ENCODE assay signal across 23 cellular contexts in the genomic region with DNA sequence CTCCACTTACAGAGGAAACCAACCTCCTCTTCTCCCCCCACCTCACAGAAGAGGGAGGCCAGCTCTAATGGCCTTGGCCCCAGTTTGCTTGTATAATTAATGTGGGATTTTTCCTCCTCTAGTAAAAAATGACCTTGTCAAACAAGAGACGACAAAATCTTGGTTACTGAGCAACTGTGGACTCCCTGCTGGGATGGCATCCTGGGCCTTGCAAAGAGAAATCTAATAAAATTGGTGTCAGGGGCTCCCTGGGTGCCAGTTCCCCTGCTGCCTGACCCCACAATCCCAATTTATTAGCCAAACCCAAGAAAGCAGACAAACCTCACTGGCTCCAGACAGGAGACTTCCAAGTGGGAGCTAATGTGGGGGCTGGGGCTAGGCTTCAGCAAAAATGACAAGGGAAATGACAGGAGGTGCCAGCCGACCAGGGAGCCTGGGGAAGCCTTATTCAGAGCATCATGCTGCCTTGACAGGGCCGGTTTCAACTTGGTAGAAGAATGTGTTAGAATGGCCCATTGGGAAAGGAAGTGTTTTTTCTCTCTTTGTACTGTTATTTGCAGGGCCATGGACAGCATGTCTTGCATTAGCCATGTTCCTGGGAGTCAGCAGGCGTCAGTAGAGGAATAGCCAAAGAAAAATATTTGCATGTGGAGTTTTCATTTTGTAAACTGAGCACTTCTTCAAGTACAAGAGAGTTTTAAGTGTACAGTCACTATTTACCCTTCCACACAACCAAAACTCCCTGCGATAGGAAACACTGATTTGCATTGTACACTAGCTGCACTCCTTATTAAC.
DNase-seq lines count a peak whose midpoint lies in the region; ATAC-seq, FAIRE-seq and TF ChIP-seq lines count a peak whose summit lies in the region.
"Had no signal": no experiment of that assay in that cellular context is flagged by ENCODE, and none has a peak within 500 bp of the region (broad histone marks: within the 10 kb centered on the region; RNA-seq: fewer than 3 reads in every experiment).

No MANE protein-coding gene starts in this region.

- no peak for ATAC-seq in GM21529 (IDR thresholded peaks at IDR 0.05; ENCODE audit: unreplicated experiment)
- ATAC-seq: gastrocnemius medialis had no signal

- intact Hi-C loops in colonic mucosa (cut with DNase I) = no loop called here

- peak in 2 of 3 experiments; percentile 10 to 54 for DNase-seq in NCI-H1417 (lab: John Stamatoyannopoulos, UW)
- DNase-seq in NCI-H1417 treated with DMSO at 0.1 percent for 48 hours (lab: John Stamatoyannopoulos, UW) = no peak
- no peak for DNase-seq in astrocyte (ENCODE audit: low read depth)
- DNase-seq in type B pancreatic cell (ENCODE audit: extremely low spot score, unreplicated experiment) = no peak
- DNase-seq in SHP77 (lab: John Stamatoyannopoulos, UW) = no peak
- DNase-seq in colonic mucosa = no peak
- DNase-seq: activated CD4-positive, alpha-beta T cell treated with anti-CD3 and anti-CD28 coated beads for 1 hour; activated CD8-positive, alpha-beta memory T cell treated with anti-CD3 and anti-CD28 coated beads, Interleukin-2, amount 50 U/mL, for 4 hours; activated naive CD4-positive, alpha-beta T cell treated with Interleukin-2 at 50 U/mL for 16 hours; effector CD8-positive, alpha-beta T cell; gastrocnemius medialis; mammary epithelial cell; NCI-H226; nephron progenitor cell; SIG-M5; sigmoid colon; stimulated activated CD4-positive, alpha-beta T cell treated with anti-CD3 and anti-CD28 coated beads, Interleukin-4, amount 100 ng/mL, for 24 hours; thyroid gland had no signal

- H2AFZ ChIP-seq in astrocyte (ENCODE audit: low read depth, low read length) = no peak overlapping the region

- H3K4me3 Mint-ChIP-seq in astrocyte (ENCODE audit: unreplicated experiment) (no peak overlapping the region), type B pancreatic cell (no peak overlapping the region)
- H3K4me3 Mint-ChIP-seq: nephron progenitor cell had no signal

- no peaks in the 10 kb centered on the region for H3K9me3 ChIP-seq in astrocyte (ENCODE audit: insufficient read depth, low read depth, low read length)
- no peaks in the 10 kb centered on the region for H3K9me3 ChIP-seq in colonic mucosa
- H3K9me3 ChIP-seq: gastrocnemius medialis, thyroid gland had no signal

- H3K9ac ChIP-seq in astrocyte (ENCODE audit: low read length) = no peak overlapping the region
- no peak overlapping the region for H3K9ac ChIP-seq in colonic mucosa (ENCODE audit: low read depth in 2 of 2, low read length in 2 of 2)
- H3K9ac ChIP-seq: KMS-11 had no signal

- H3K36me3 Mint-ChIP-seq in astrocyte (ENCODE audit: low read depth, unreplicated experiment) (no peaks in the 10 kb centered on the region), type B pancreatic cell (no peaks in the 10 kb centered on the region)

- H3K27me3 Mint-ChIP-seq in astrocyte (ENCODE audit: low read depth, unreplicated experiment) (peaks cover 6% of the 10 kb centered on the region), type B pancreatic cell (no peaks in the 10 kb centered on the region)

- H3K4me1 ChIP-seq in astrocyte (ENCODE audit: insufficient read depth, low read length) = peaks cover 6% of the 10 kb centered on the region
- H3K4me1 ChIP-seq in colonic mucosa = no peaks in the 10 kb centered on the region
- H3K4me1 ChIP-seq: thyroid gland had no signal

- peak; percentile 24 for TF ChIP-seq CTCF in astrocyte (IDR thresholded peaks at IDR 0.05; ENCODE audit: insufficient read depth, low read depth, low read length)
- no peak for TF ChIP-seq CTCF in type B pancreatic cell (conservative IDR thresholded peaks at IDR 0.05)
- no peak for TF ChIP-seq CTCF in colonic mucosa (IDR thresholded peaks at IDR 0.05)

- H3K27ac ChIP-seq in astrocyte (ENCODE audit: low read depth, low read length) (no peak overlapping the region), colonic mucosa (no peak overlapping the region)
- H3K27ac ChIP-seq: 22Rv1, gastrocnemius medialis, KMS-11, sigmoid colon, thyroid gland had no signal

- no peak overlapping the region for H3K4me3 ChIP-seq in astrocyte (ENCODE audit: insufficient read depth, low read depth, low read length)
- H3K4me3 ChIP-seq in colonic mucosa = no peak overlapping the region
- H3K4me3 ChIP-seq: gastrocnemius medialis, sigmoid colon, thyroid gland had no signal

- no peak overlapping the region for H3K4me2 ChIP-seq in astrocyte (ENCODE audit: low read length)
- H3K4me2 ChIP-seq: KMS-11 had no signal

- FAIRE-seq in astrocyte (lab: Jason Lieb, UNC) = no peak
- FAIRE-seq in islet of Langerhans (lab: Jason Lieb, UNC) = peak; percentile 13
- FAIRE-seq: GM12891 had no signal

- H3K79me2 ChIP-seq in astrocyte (ENCODE audit: insufficient read depth, low read length) = no peaks in the 10 kb centered on the region

- H3K9me3 Mint-ChIP-seq in astrocyte (ENCODE audit: unreplicated experiment) (peaks cover 2% of the 10 kb centered on the region), type B pancreatic cell (peaks cover 2% of the 10 kb centered on the region)

- H3K27ac Mint-ChIP-seq in astrocyte (ENCODE audit: unreplicated experiment) = no peak overlapping the region
- H3K27ac Mint-ChIP-seq in type B pancreatic cell = no peak overlapping the region

- H3K27me3 ChIP-seq in astrocyte (ENCODE audit: insufficient read depth, low read length) = no peaks in the 10 kb centered on the region
- no peaks in the 10 kb centered on the region for H3K27me3 ChIP-seq in colonic mucosa
- H3K27me3 ChIP-seq: gastrocnemius medialis, sigmoid colon, thyroid gland had no signal

- H4K20me1 ChIP-seq in astrocyte (ENCODE audit: insufficient read depth, low read length) = no peaks in the 10 kb centered on the region

- peaks cover 5% of the 10 kb centered on the region for H3K4me1 Mint-ChIP-seq in astrocyte (ENCODE audit: low read depth, unreplicated experiment)
- peaks cover 9% of the 10 kb centered on the region for H3K4me1 Mint-ChIP-seq in type B pancreatic cell (ENCODE audit: unreplicated experiment)

- H3K36me3 ChIP-seq in astrocyte (ENCODE audit: insufficient read depth, low read length) (no peaks in the 10 kb centered on the region), colonic mucosa (no peaks in the 10 kb centered on the region)
- H3K36me3 ChIP-seq: gastrocnemius medialis, sigmoid colon, thyroid gland had no signal

Comparison
In these comparisons a context has a peak if more than half of its experiments do, and no peak if none do; other contexts are left out.
1. DNase-seq: peak in NCI-H1417 (2 of 3); none in NCI-H1417 treated with DMSO at 0.1 percent for 48 hours (single experiment), astrocyte (single experiment), type B pancreatic cell (single experiment), SHP77 (0 of 2) and colonic mucosa (single experiment).